In the genomic region with DNA sequence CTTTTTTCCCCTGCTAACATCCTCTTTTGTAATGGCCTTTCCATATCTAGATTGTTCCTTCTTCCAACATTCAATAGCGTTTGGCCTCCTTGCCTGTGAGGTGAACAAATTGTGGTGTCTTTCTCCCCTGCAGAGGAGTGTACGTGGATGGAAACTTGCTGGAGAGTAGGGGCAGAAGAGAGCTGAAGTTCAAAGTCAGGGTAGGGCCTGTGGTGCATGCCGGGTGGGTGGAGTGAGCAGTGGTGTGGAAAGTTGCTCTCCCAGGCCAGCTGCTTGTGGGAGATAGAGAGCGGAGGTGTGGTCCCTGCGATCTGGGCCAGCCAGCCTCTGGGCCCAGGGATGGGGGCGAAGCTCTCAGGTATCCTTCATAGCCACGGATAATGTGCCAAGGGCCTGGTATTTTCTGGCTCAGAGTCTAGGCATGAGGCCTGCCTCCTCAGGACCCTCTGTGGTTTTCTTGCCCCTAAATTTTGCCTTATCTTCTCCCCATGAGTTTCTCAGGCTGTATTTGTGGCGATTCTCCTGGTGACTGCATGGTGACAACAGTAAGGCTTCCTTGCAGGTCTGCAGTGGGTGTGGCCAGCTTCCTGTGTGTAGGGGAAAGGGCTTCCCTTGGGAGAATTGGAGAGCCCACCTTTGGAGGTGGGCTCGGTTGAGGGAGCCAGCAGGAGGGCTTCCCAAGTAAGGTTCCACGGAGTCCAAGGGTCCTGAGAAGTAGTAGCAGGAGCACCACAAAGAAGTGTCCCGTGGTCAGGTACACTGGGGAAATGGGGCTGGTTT, we compare ENCODE assay signal across 8 cellular contexts. TPM values are rescaled to one million over a fixed set of nuclear protein-coding genes. Genes with fewer than 3 reads are reported as not detected.
A peak's percentile ranks its signal among the peaks of the same experiment; 100 is the strongest.
DNase-seq lines count a peak whose midpoint lies in the region; ATAC-seq and TF ChIP-seq lines count a peak whose summit lies in the region.

No MANE protein-coding gene starts in this region.

- intact Hi-C loops in psoas muscle (cut with DNase I): no loop called here

- H3K27ac Mint-ChIP-seq in activated T-cell treated with anti-CD3 and anti-CD28 coated beads, Interleukin-2, amount 50 U/mL, for 24 hours: peak overlapping the region; percentile 97

- H3K27me3 ChIP-seq in psoas muscle (ENCODE audit: insufficient read depth in 3 of 3, low read length in 2 of 3): peaks cover 0 to 22% (median 2%) of the 10 kb centered on the region in 3 donors

- no peak for TF ChIP-seq CTCF in psoas muscle (IDR thresholded peaks at IDR 0.05)

- no peaks in the 10 kb centered on the region for H3K9me3 ChIP-seq in psoas muscle

- no peaks in the 10 kb centered on the region for H3K27me3 Mint-ChIP-seq in activated T-cell treated with anti-CD3 and anti-CD28 coated beads, Interleukin-2, amount 50 U/mL, for 24 hours

- peak overlapping the region; percentile 25 for H3K4me3 ChIP-seq in psoas muscle

- H3K4me1 ChIP-seq in psoas muscle: no peaks in the 10 kb centered on the region

- H3K4me1 Mint-ChIP-seq in activated T-cell treated with anti-CD3 and anti-CD28 coated beads, Interleukin-2, amount 50 U/mL, for 24 hours (ENCODE audit: low read depth): peaks cover 94% of the 10 kb centered on the region

- peak; percentile 64 for DNase-seq in activated T-cell treated with anti-CD3 and anti-CD28 coated beads, Interleukin-2, amount 50 U/mL, for 24 hours
- DNase-seq in psoas muscle (no peak), Ammon's horn (ENCODE audit: low spot score) (no peak), AML-193 (lab: John Stamatoyannopoulos, UW) (no peak), KG1 (lab: John Stamatoyannopoulos, UW) (no peak), cerebellar nuclear complex (lab: John Stamatoyannopoulos, UW) (no peak)

- peak; percentile 53 for ATAC-seq in GM18909 (IDR thresholded peaks at IDR 0.05; ENCODE audit: poor library complexity, unreplicated experiment)
- ATAC-seq in HG03139 (IDR thresholded peaks at IDR 0.05; ENCODE audit: unreplicated experiment): peak; percentile 58
- no peak for ATAC-seq in psoas muscle

- peaks cover 0 to 11% of the 10 kb centered on the region in 2 donors for H3K36me3 ChIP-seq in psoas muscle (ENCODE audit: insufficient read depth in 1 of 2, low read depth in 1 of 2)

- peaks cover 94% of the 10 kb centered on the region for H3K36me3 Mint-ChIP-seq in activated T-cell treated with anti-CD3 and anti-CD28 coated beads, Interleukin-2, amount 50 U/mL, for 24 hours (ENCODE audit: low read depth)

- peak overlapping the region; percentile 69 for H3K4me3 Mint-ChIP-seq in activated T-cell treated with anti-CD3 and anti-CD28 coated beads, Interleukin-2, amount 50 U/mL, for 24 hours

- H3K27ac ChIP-seq in psoas muscle: peak overlapping the region; percentile 46

- 75 to 82% (median 76%) methylated on average over 11 of the region's 11 CpGs for WGBS in psoas muscle, 3 donors

- no peaks in the 10 kb centered on the region for H3K9me3 Mint-ChIP-seq in activated T-cell treated with anti-CD3 and anti-CD28 coated beads, Interleukin-2, amount 50 U/mL, for 24 hours

RNA-seq across cellular contexts. Expression of gene RGCC, which starts 6.7 kb away (rescaled TPM):
- 10 to 100 TPM; 10.1 to 35.1 (median 28.4) TPM for total RNA-seq in psoas muscle
- polyA plus RNA-seq in psoas muscle: 10 to 100 TPM; 15.9 to 19.1 (median 16.5) TPM

Comparison
In these comparisons a context has a peak if more than half of its experiments do, and no peak if none do; other contexts are left out.
1. ATAC-seq: peak in GM18909 (single experiment) and HG03139 (single experiment); none in psoas muscle (0 of 4).